ENCODE assay signal across 8 cellular contexts in genomic region chr5:141691867-141692532, GRCh38. TPM values are rescaled to one million over a fixed set of nuclear protein-coding genes. Genes with fewer than 3 reads are reported as not detected.
DNase-seq lines count a peak whose midpoint lies in the region; ATAC-seq and TF ChIP-seq lines count a peak whose summit lies in the region.

No MANE protein-coding gene starts in this region.

- peaks cover 4% of the 10 kb centered on the region for H3K27me3 Mint-ChIP-seq in activated CD4-positive, alpha-beta T cell treated with anti-CD3 and anti-CD28 coated beads for 36 hours
- peaks cover 18% of the 10 kb centered on the region for H3K27me3 Mint-ChIP-seq in chondrocyte (ENCODE audit: low read depth)

- peak overlapping the region; percentile 64 for H3K4me3 Mint-ChIP-seq in activated CD4-positive, alpha-beta T cell treated with anti-CD3 and anti-CD28 coated beads for 36 hours
- peak overlapping the region; percentile 84 for H3K4me3 Mint-ChIP-seq in chondrocyte (ENCODE audit: unreplicated experiment)

- intact Hi-C loops in activated CD4-positive, alpha-beta T cell treated with anti-CD3 and anti-CD28 coated beads for 36 hours (cut with DNase I, micrococcal nuclease) = loop anchor here (1.0 to 5.0 kb wide), 11 partner anchors 122 to 1005 kb away; partner anchors contain the start of genes RNF14 (in 2 of the 2) and DELE1 (in 1 of the 2)

- ATAC-seq in GM18519 (IDR thresholded peaks at IDR 0.05; ENCODE audit: low FRiP score, unreplicated experiment) (peak; percentile 68), HG03064 (IDR thresholded peaks at IDR 0.05; ENCODE audit: low read depth, unreplicated experiment) (peak; percentile 82)
- peak; percentile 71 for ATAC-seq in activated CD4-positive, alpha-beta T cell treated with anti-CD3 and anti-CD28 coated beads for 36 hours

- H3K27ac ChIP-seq in AG04450 (ENCODE audit: low read depth, low read length) = no peak overlapping the region

- DNase-seq in AG04450 (ENCODE audit: low read depth, low spot score) (peak; percentile 38), NCI-H345 (lab: John Stamatoyannopoulos, UW) (peak; percentile 78), chondrocyte (ENCODE audit: low spot score) (no peak), kidney tubule cell (ENCODE audit: low spot score) (peak; percentile 78)
- DNase-seq in activated CD4-positive, alpha-beta T cell treated with anti-CD3 and anti-CD28 coated beads for 36 hours = peak; percentile 93
- peak; percentile 66 to 83 for DNase-seq in stimulated activated CD4-positive, alpha-beta T cell treated with anti-CD3 and anti-CD28 coated beads, Interleukin-1b, Interleukin-23, amount 100 ng/mL, for 1 hour (ENCODE audit: low read depth in 2 of 2)

- H3K4me3 ChIP-seq in AG04450 (ENCODE audit: low read depth, low read length) = peak overlapping the region; percentile 59

- peaks cover 38% of the 10 kb centered on the region for H3K27me3 ChIP-seq in AG04450 (ENCODE audit: control insufficient read depth, insufficient read depth, low read length)

- H3K9me3 ChIP-seq in AG04450 (ENCODE audit: control insufficient read depth, insufficient read depth, low read length) = no peaks in the 10 kb centered on the region

- POLR2A ChIA-PET in AG04450 (lab: Yijun Ruan, JAX) = interaction anchor here (0.7 to 2.2 kb wide), 4 partner anchors 187 to 321 kb away, joined by 3 to 7 read pairs (median 3); partner anchors contain the start of genes GNPDA1 and RNF14
- POLR2A ChIA-PET in activated CD4-positive, alpha-beta T cell treated with anti-CD3 and anti-CD28 coated beads for 36 hours (lab: Charles Lee) = interaction anchor here (0.5 to 2.5 kb wide), 5 partner anchors 62 to 269 kb away, joined by 3 to 12 read pairs (median 4); partner anchors contain the start of genes DELE1 and PCDH12

- H3K27ac Mint-ChIP-seq in activated CD4-positive, alpha-beta T cell treated with anti-CD3 and anti-CD28 coated beads for 36 hours = peak overlapping the region; percentile 55
- no peak overlapping the region for H3K27ac Mint-ChIP-seq in chondrocyte (ENCODE audit: unreplicated experiment)

- H3K4me1 Mint-ChIP-seq in activated CD4-positive, alpha-beta T cell treated with anti-CD3 and anti-CD28 coated beads for 36 hours = peaks cover 25% of the 10 kb centered on the region
- H3K4me1 Mint-ChIP-seq in chondrocyte (ENCODE audit: low read depth) = peaks cover 8% of the 10 kb centered on the region

- H3K36me3 Mint-ChIP-seq in activated CD4-positive, alpha-beta T cell treated with anti-CD3 and anti-CD28 coated beads for 36 hours (ENCODE audit: low read depth) = no peaks in the 10 kb centered on the region
- no peaks in the 10 kb centered on the region for H3K36me3 Mint-ChIP-seq in chondrocyte (ENCODE audit: low read depth)

- CTCF ChIA-PET in AG04450 (lab: Charles Lee) = interaction anchor here (0.5 to 16.0 kb wide), 63 partner anchors 9 to 957 kb away, joined by 3 to 422 read pairs (median 5); partner anchors contain the start of genes ARAP3, DELE1, DIAPH1 and FCHSD1
- CTCF ChIA-PET in activated CD4-positive, alpha-beta T cell treated with anti-CD3 and anti-CD28 coated beads for 36 hours (lab: Charles Lee) = interaction anchor here (0.5 to 8.9 kb wide), 67 partner anchors 9 to 1723 kb away, joined by 3 to 152 read pairs (median 4); partner anchors contain the start of genes ARAP3, DELE1, HDAC3 and PCDH1

- peak; percentile 97 for TF ChIP-seq CTCF in AG04450 (IDR thresholded peaks at IDR 0.05; ENCODE audit: low read depth, low read length)
- peak; percentile 99 for TF ChIP-seq CTCF in chondrocyte (IDR thresholded peaks at IDR 0.05)

- no peaks in the 10 kb centered on the region for H3K9me3 Mint-ChIP-seq in activated CD4-positive, alpha-beta T cell treated with anti-CD3 and anti-CD28 coated beads for 36 hours (ENCODE audit: low read depth)
- H3K9me3 Mint-ChIP-seq in chondrocyte (ENCODE audit: low read depth) = no peaks in the 10 kb centered on the region

RNA-seq across cellular contexts. Expression of gene ARAP3, which starts 10.0 kb away (rescaled TPM):
- polyA plus RNA-seq in AG04450 (2011; rRNA removed) = 3.5 and 4.9 TPM in 2 replicates
- polyA minus RNA-seq in AG04450 (2011; rRNA and poly(A)+ RNA removed) = 5.5 and 8.1 TPM in 2 replicates
- 1 to 10 TPM; 3.2 TPM for total RNA-seq in activated CD4-positive, alpha-beta T cell treated with anti-CD3 and anti-CD28 coated beads for 36 hours
- total RNA-seq in chondrocyte = 1.3 to 7.1 TPM (median 5.9 TPM) in 3 replicates

RNA-seq across cellular contexts. Expression of gene FCHSD1, which starts 40.8 kb away (rescaled TPM):
- 28.1 and 30.2 TPM in 2 replicates for polyA plus RNA-seq in AG04450 (2011; rRNA removed)
- polyA minus RNA-seq in AG04450 (2011; rRNA and poly(A)+ RNA removed) = 24.8 and 30.1 TPM in 2 replicates
- total RNA-seq in activated CD4-positive, alpha-beta T cell treated with anti-CD3 and anti-CD28 coated beads for 36 hours = 10 to 100 TPM; 28.2 to 32.9 TPM
- total RNA-seq in chondrocyte = 16.4 to 29.8 TPM (median 24.7 TPM) in 3 replicates

RNA-seq across cellular contexts. Expression of gene RELL2, which starts 55.2 kb away (rescaled TPM):
- polyA plus RNA-seq in AG04450 (2011; rRNA removed) = 3.0 and 3.1 TPM in 2 replicates
- polyA minus RNA-seq in AG04450 (2011; rRNA and poly(A)+ RNA removed) = 1.4 and 1.8 TPM in 2 replicates
- total RNA-seq in activated CD4-positive, alpha-beta T cell treated with anti-CD3 and anti-CD28 coated beads for 36 hours = 10 to 100 TPM; 24.3 to 27.8 TPM
- total RNA-seq in chondrocyte = 2.9 to 6.1 TPM (median 5.2 TPM) in 3 replicates

RNA-seq across cellular contexts. Expression of gene HDAC3, which starts 55.4 kb away (rescaled TPM):
- 78.3 and 82.2 TPM in 2 replicates for polyA plus RNA-seq in AG04450 (2011; rRNA removed)
- 60.4 and 77.7 TPM in 2 replicates for polyA minus RNA-seq in AG04450 (2011; rRNA and poly(A)+ RNA removed)
- 10 to 100 TPM; 85.9 to 88.6 TPM for total RNA-seq in activated CD4-positive, alpha-beta T cell treated with anti-CD3 and anti-CD28 coated beads for 36 hours
- total RNA-seq in chondrocyte = 46.5 to 55.4 TPM (median 47.8 TPM) in 3 replicates
